In the genomic region with DNA sequence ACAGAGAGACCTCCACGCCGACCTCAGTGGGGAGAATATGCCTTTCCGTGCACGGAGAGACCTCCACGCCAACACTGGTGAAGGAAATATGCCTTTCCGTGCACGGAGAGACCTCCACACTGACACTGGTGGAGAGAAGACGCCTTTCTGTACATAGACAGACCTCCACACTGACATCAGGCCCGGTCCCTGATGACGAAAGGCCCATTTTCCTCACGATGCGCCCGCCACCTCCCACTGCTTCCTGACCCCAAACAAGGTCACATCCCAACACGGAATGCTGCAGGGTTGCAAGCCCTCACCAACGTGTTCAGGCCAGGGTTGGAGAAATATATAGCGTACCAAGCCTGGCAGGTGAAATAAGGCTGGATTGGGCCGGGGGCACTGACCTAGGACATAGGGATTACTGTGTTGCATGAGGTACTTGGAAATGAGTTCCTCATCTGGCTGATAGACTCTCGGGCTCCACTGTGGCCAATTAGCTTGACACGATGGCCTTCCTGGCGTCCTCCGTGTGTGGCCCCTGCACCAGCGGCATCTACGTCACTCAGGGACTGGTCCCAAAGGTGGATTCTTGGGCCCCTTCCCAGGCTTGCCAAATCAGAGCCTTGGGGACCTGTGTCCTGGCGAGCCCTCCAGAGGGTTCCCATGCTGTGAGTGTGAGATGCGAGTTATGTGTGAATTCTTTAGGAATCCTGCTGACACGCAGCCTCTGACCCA, we compare ENCODE assay signal across 18 cellular contexts. TPM values are rescaled to one million over a fixed set of nuclear protein-coding genes. Genes with fewer than 3 reads are reported as not detected.
DNase-seq lines count a peak whose midpoint lies in the region; ATAC-seq, FAIRE-seq and TF ChIP-seq lines count a peak whose summit lies in the region.
"Had no signal": no experiment of that assay in that cellular context is flagged by ENCODE, and none has a peak within 500 bp of the region (broad histone marks: within the 10 kb centered on the region; RNA-seq: fewer than 3 reads in every experiment).

No MANE protein-coding gene starts in this region.

- no peaks in the 10 kb centered on the region for H3K36me3 Mint-ChIP-seq in type B pancreatic cell
- H3K36me3 Mint-ChIP-seq: CD8-positive, alpha-beta T cell had no signal

- no peak overlapping the region for H3K23ac ChIP-seq in IMR-90 (ENCODE audit: low read depth, low read length)
- peak overlapping the region; percentile 55 for H3K23ac ChIP-seq in neuronal stem cell (ENCODE audit: low read depth, low read length, poor library complexity)

- no peaks in the 10 kb centered on the region for H3K79me2 ChIP-seq in K562 (ENCODE audit: control insufficient read depth, insufficient read depth, low read length)

- CTCF ChIA-PET in IMR-90 (lab: Yijun Ruan, JAX): no interaction called here
- CTCF ChIA-PET in K562 (lab: Yijun Ruan, JAX; ENCODE audit: low intra/inter-chr PET ratio): interaction anchor here (1.0 kb wide), 1 partner anchor 34 kb away, joined by 3 read pairs; no protein-coding TSS in a partner anchor

- H4K5ac ChIP-seq in IMR-90 (ENCODE audit: low read depth, low read length): no peak overlapping the region

- no peak for DNase-seq in IMR-90
- no peak for DNase-seq in K562 (ENCODE audit: extremely low read depth in 1 of 4, low spot score in 3 of 4)
- DNase-seq in neuronal stem cell (ENCODE audit: low spot score): no peak
- peak; percentile 22 for DNase-seq in stomach
- DNase-seq in type B pancreatic cell (ENCODE audit: extremely low spot score, unreplicated experiment): no peak
- DNase-seq in DMS53 (lab: John Stamatoyannopoulos, UW): no peak
- DNase-seq: CD8-positive, alpha-beta T cell; DND-41; EL; H7; HFFc6 had no signal

- H3K27me3 Mint-ChIP-seq in type B pancreatic cell: peaks cover 3% of the 10 kb centered on the region

- H3K36me3 ChIP-seq in IMR-90 (ENCODE audit: control insufficient read depth, insufficient read depth, low read length) (no peaks in the 10 kb centered on the region), K562 (ENCODE audit: control insufficient read depth, insufficient read depth, low read length) (no peaks in the 10 kb centered on the region), neuronal stem cell (replicated peaks in 1 of 2; ENCODE audit: control insufficient read depth in 2 of 2, insufficient read depth in 2 of 2, low read length in 2 of 2) (no peaks in the 10 kb centered on the region), stomach (no peaks in the 10 kb centered on the region)
- H3K36me3 ChIP-seq: BLaER1 treated with 17β-estradiol and CSF1 and Interleukin-3, amounts not matched to agents 10 nM and 100 nM had no signal

- H3K27ac Mint-ChIP-seq in type B pancreatic cell: no peak overlapping the region
- H3K27ac Mint-ChIP-seq: B cell; CD8-positive, alpha-beta T cell; GM23338; HFFc6 had no signal

- H2BK120ac ChIP-seq in IMR-90 (ENCODE audit: low read depth, low read length) (no peak overlapping the region), neuronal stem cell (ENCODE audit: low read depth, low read length) (no peak overlapping the region)

- no peak overlapping the region for H2BK20ac ChIP-seq in IMR-90 (ENCODE audit: low read depth, low read length)

- no peak overlapping the region for H3K56ac ChIP-seq in IMR-90 (ENCODE audit: extremely low read depth, insufficient read depth, low read length)

- TF ChIP-seq EP300 in K562 (IDR thresholded peaks at IDR 0.05; ENCODE audit: low read length): no peak
- no peak for TF ChIP-seq EP300 in stomach (IDR thresholded peaks at IDR 0.05)

- no peak for ATAC-seq in IMR-90 (ENCODE audit: low read depth)
- ATAC-seq in K562: no peak
- ATAC-seq: CD8-positive, alpha-beta T cell; GM12878; GM23338; HCT116 had no signal

- H3K4me1 Mint-ChIP-seq in type B pancreatic cell (ENCODE audit: unreplicated experiment): no peaks in the 10 kb centered on the region

- H2AFZ ChIP-seq in IMR-90 (replicated peaks; ENCODE audit: low read length, poor library complexity): peak overlapping the region; percentile 8
- H2AFZ ChIP-seq in K562 (ENCODE audit: low read depth, low read length): no peak overlapping the region
- H2AFZ ChIP-seq in neuronal stem cell (ENCODE audit: low read length): no peak overlapping the region
- H2AFZ ChIP-seq: GM23338 had no signal

- FAIRE-seq in K562 (lab: Jason Lieb, UNC): no peak
- FAIRE-seq: GM12878, GM19239 had no signal

- H3K9ac ChIP-seq in IMR-90 (ENCODE audit: low read depth, low read length) (no peak overlapping the region), K562 (ENCODE audit: insufficient read depth in 1 of 2, low read depth in 2 of 2, low read length in 2 of 2) (peak overlapping the region in 1 of 2 experiments; percentile 72; a peak in 2 of 4 replicates), neuronal stem cell (ENCODE audit: low read depth, low read length, poor library complexity) (no peak overlapping the region)
- H3K9ac ChIP-seq: BLaER1 treated with 17β-estradiol and CSF1 and Interleukin-3, amounts not matched to agents 10 nM and 100 nM had no signal

- in situ Hi-C loops in IMR-90 (cut with MboI; ENCODE audit: low sequenced_read_pairs) (no loop called here), K562 (cut with MboI) (no loop called here)

- TF ChIP-seq RAD21 in IMR-90 (IDR thresholded peaks at IDR 0.05; ENCODE audit: low read length): no peak
- TF ChIP-seq RAD21 in K562 (CRISPR knock-in tag; conservative IDR thresholded peaks at IDR 0.05 in 1 of 2, IDR thresholded peaks at IDR 0.05 in 1 of 2): no peak

- dilution Hi-C loops in IMR-90 (cut with HindIII; ENCODE audit: low sequenced_read_pairs, unreplicated experiment): no loop called here

- H4K20me1 ChIP-seq in IMR-90 (ENCODE audit: insufficient read depth, low read length) (no peaks in the 10 kb centered on the region), K562 (replicated peaks; ENCODE audit: control insufficient read depth, insufficient read depth, low read length) (peaks cover 5% of the 10 kb centered on the region; the same call in 1 of the 2 replicates)

- H3K9me3 Mint-ChIP-seq in type B pancreatic cell: peaks cover 2% of the 10 kb centered on the region
- H3K9me3 Mint-ChIP-seq: CD8-positive, alpha-beta T cell had no signal

- TF ChIP-seq POLR2A in IMR-90 (IDR thresholded peaks at IDR 0.05; ENCODE audit: low read depth, low read length) (no peak), K562 (conservative IDR thresholded peaks at IDR 0.05) (no peak), stomach (IDR thresholded peaks at IDR 0.05) (no peak)

- no peak overlapping the region for H4K8ac ChIP-seq in IMR-90 (ENCODE audit: low read depth in 2 of 2, low read length in 2 of 2)
- no peak overlapping the region for H4K8ac ChIP-seq in neuronal stem cell (ENCODE audit: low read depth, low read length)

- WGBS in IMR-90 (ENCODE audit: extremely low coverage in 2 of 2, insufficient read length in 1 of 2), 2 experiments: 80% methylated on average over 12 of the region's 26 CpGs; no CpG with 5 or more reads in 1 of the 2 experiments
- 43% methylated on average over 25 of the region's 26 CpGs for WGBS in K562 (ENCODE audit: insufficient coverage, low coverage, missing lambda C conversion rate)
- no CpG with 5 or more reads among the region's 26 CpGs for WGBS in neuronal stem cell (ENCODE audit: extremely low coverage in 2 of 2, insufficient read length in 2 of 2, insufficient replicate concordance in 1 of 2), 2 donors
- 80 to 88% (median 83%) methylated on average over 26 of the region's 26 CpGs for WGBS in stomach, 5 donors

- H3K4me3 ChIP-seq in IMR-90 (ENCODE audit: insufficient read depth, low read depth, low read length): no peak overlapping the region
- no peak overlapping the region for H3K4me3 ChIP-seq in K562
- H3K4me3 ChIP-seq in neuronal stem cell (ENCODE audit: low read length in 2 of 2): no peak overlapping the region
- H3K4me3 ChIP-seq in stomach: no peak overlapping the region
- H3K4me3 ChIP-seq: BLaER1 treated with 17β-estradiol and CSF1 and Interleukin-3, amounts not matched to agents 10 nM and 100 nM; GM12878; GM23338 had no signal

- no peak overlapping the region for H2AK5ac ChIP-seq in IMR-90 (ENCODE audit: low read depth, low read length)
- H2AK5ac ChIP-seq in neuronal stem cell (ENCODE audit: low read depth, low read length): no peak overlapping the region

- intact Hi-C loops in IMR-90 (cut with micrococcal nuclease) (loop anchor here (1.0 kb wide), 1 partner anchor 12 kb away; no protein-coding TSS in a partner anchor), K562 (cut with micrococcal nuclease) (loop anchor here (10.0 kb wide), 1 partner anchor 790 kb away; no protein-coding TSS in a partner anchor), stomach (cut with DNase I; ENCODE audit: low total_unique reads) (no loop called here)

- no peaks in the 10 kb centered on the region for H3K79me1 ChIP-seq in IMR-90 (ENCODE audit: low read depth in 1 of 2, low read length in 2 of 2)
- H3K79me1 ChIP-seq in neuronal stem cell (ENCODE audit: low read depth, low read length): peaks cover 4% of the 10 kb centered on the region

- H2BK5ac ChIP-seq in IMR-90 (ENCODE audit: low read depth, low read length, poor library complexity, severe bottlenecking) (no peak overlapping the region), neuronal stem cell (ENCODE audit: low read length) (no peak overlapping the region)

- no peak overlapping the region for H2BK15ac ChIP-seq in IMR-90 (ENCODE audit: low read depth, low read length)
- H2BK15ac ChIP-seq in neuronal stem cell (ENCODE audit: low read length): no peak overlapping the region

- H3K9me1 ChIP-seq in IMR-90 (ENCODE audit: insufficient read depth, low read length) (no peaks in the 10 kb centered on the region), K562 (ENCODE audit: control insufficient read depth, insufficient read depth, low read length) (no peaks in the 10 kb centered on the region)

- no peak overlapping the region for H3K14ac ChIP-seq in IMR-90 (replicated peaks; ENCODE audit: low read depth, low read length)
- no peak overlapping the region for H3K14ac ChIP-seq in neuronal stem cell (ENCODE audit: low read length)

- TF ChIP-seq CTCF in IMR-90 (conservative IDR thresholded peaks at IDR 0.05; ENCODE audit: low read depth, low read length) (no peak), K562 (IDR thresholded peaks at IDR 0.05 in 2 of 3, conservative IDR thresholded peaks at IDR 0.05 in 1 of 3; ENCODE audit: insufficient read depth in 2 of 3, low read depth in 1 of 3, low read length in 3 of 3) (no peak), stomach (IDR thresholded peaks at IDR 0.05) (no peak), type B pancreatic cell (conservative IDR thresholded peaks at IDR 0.05) (no peak)

- BruUV-seq in IMR-90 (replicated peaks; lab: Mats Ljungman, UMichigan) (no TSS peak), K562 (replicated peaks; lab: Mats Ljungman, UMichigan) (no TSS peak)

- H3K4me1 ChIP-seq in IMR-90 (ENCODE audit: control insufficient read depth, insufficient read depth, low read length) (peaks cover 5% of the 10 kb centered on the region; the same call in 1 of the 2 replicates), K562 (replicated peaks in 1 of 2; ENCODE audit: control insufficient read depth in 2 of 2, insufficient read depth in 2 of 2, low read length in 2 of 2) (peaks cover 29 to 44% of the 10 kb centered on the region in 2 experiments), neuronal stem cell (ENCODE audit: control insufficient read depth in 2 of 2, insufficient read depth in 1 of 2, low read depth in 1 of 2, low read length in 2 of 2) (no peaks in the 10 kb centered on the region), stomach (peaks cover 0 to 16% (median 9%) of the 10 kb centered on the region in 4 donors)

- H3K9me3 ChIP-seq in IMR-90 (ENCODE audit: control insufficient read depth, insufficient read depth, low read length) (peaks cover 8% of the 10 kb centered on the region), K562 (replicated peaks; ENCODE audit: control insufficient read depth, insufficient read depth, low read depth, low read length) (no peaks in the 10 kb centered on the region), neuronal stem cell (replicated peaks in 1 of 2; ENCODE audit: control insufficient read depth in 2 of 2, insufficient read depth in 1 of 2, low read depth in 1 of 2, low read length in 2 of 2) (no peaks in the 10 kb centered on the region), stomach (peaks cover 0 to 1% (median under 1%) of the 10 kb centered on the region in 4 donors)

- H3K27me3 ChIP-seq in IMR-90 (ENCODE audit: control insufficient read depth, insufficient read depth, low read length): peaks cover 20% of the 10 kb centered on the region
- peaks cover under 1 to 5% of the 10 kb centered on the region in 2 experiments; a peak in 1 of 5 replicates for H3K27me3 ChIP-seq in K562 (ENCODE audit: control insufficient read depth in 2 of 2, insufficient read depth in 2 of 2, low read length in 2 of 2)
- H3K27me3 ChIP-seq in neuronal stem cell (ENCODE audit: control insufficient read depth in 3 of 3, insufficient read depth in 3 of 3, low read depth in 1 of 3, low read length in 3 of 3): no peaks in the 10 kb centered on the region
- peaks cover 0 to 20% (median 0%) of the 10 kb centered on the region in 3 donors for H3K27me3 ChIP-seq in stomach
- H3K27me3 ChIP-seq: BLaER1 treated with 17β-estradiol and CSF1 and Interleukin-3, amounts not matched to agents 10 nM and 100 nM had no signal

- H4K91ac ChIP-seq in IMR-90 (ENCODE audit: insufficient read depth, low read depth, low read length): no peak overlapping the region
- no peak overlapping the region for H4K91ac ChIP-seq in neuronal stem cell (ENCODE audit: low read depth, low read length, poor library complexity)

- no peak overlapping the region for H3K4me2 ChIP-seq in IMR-90 (ENCODE audit: low read depth, low read length)
- H3K4me2 ChIP-seq in K562 (ENCODE audit: insufficient read depth, low read length): no peak overlapping the region; the same call in 1 of the 2 replicates
- H3K4me2 ChIP-seq in neuronal stem cell (ENCODE audit: insufficient read depth, low read length, poor library complexity, severe bottlenecking): no peak overlapping the region
- H3K4me2 ChIP-seq: BLaER1 treated with 17β-estradiol and CSF1 and Interleukin-3, amounts not matched to agents 10 nM and 100 nM; GM23338 had no signal

- POLR2A ChIA-PET in IMR-90 (lab: Charles Lee; ENCODE audit: unreplicated experiment) (no interaction called here), K562 (lab: Yijun Ruan, JAX) (interaction anchor here (1.1 kb wide), 1 partner anchor 14 kb away, joined by 5 read pairs; no protein-coding TSS in a partner anchor)

- H3K4ac ChIP-seq in IMR-90 (ENCODE audit: low read depth, low read length) (no peak overlapping the region), neuronal stem cell (ENCODE audit: low read length) (peak overlapping the region; percentile 37)

- H2BK12ac ChIP-seq in neuronal stem cell (ENCODE audit: low read length): no peak overlapping the region

- no peak overlapping the region for H3K27ac ChIP-seq in IMR-90 (ENCODE audit: insufficient read depth, low read length)
- no peak overlapping the region for H3K27ac ChIP-seq in K562 (ENCODE audit: extremely low read depth, low read depth, low read length)
- H3K27ac ChIP-seq in neuronal stem cell (replicated peaks; ENCODE audit: low read length): no peak overlapping the region
- no peak overlapping the region for H3K27ac ChIP-seq in stomach
- H3K27ac ChIP-seq: BLaER1 treated with 17β-estradiol and CSF1 and Interleukin-3, amounts not matched to agents 10 nM and 100 nM; HL-60 had no signal

- no peak overlapping the region for H2AK9ac ChIP-seq in IMR-90 (replicated peaks; ENCODE audit: low read depth, low read length, poor library complexity)

- H3K18ac ChIP-seq in IMR-90 (ENCODE audit: low read depth, low read length) (no peak overlapping the region), neuronal stem cell (ENCODE audit: low read length) (no peak overlapping the region)

- no peak overlapping the region for H3K4me3 Mint-ChIP-seq in type B pancreatic cell
- H3K4me3 Mint-ChIP-seq: B cell; CD8-positive, alpha-beta T cell; GM23338; HFFc6 had no signal

RNA-seq across cellular contexts. Expression of a gene that starts 16.5 kb away (rescaled TPM):
- total RNA-seq in IMR-90 (2012; rRNA removed) (64.9 and 103 TPM in 2 replicates), K562 (2014; rRNA removed) (95.2 and 118 TPM in 2 replicates), K562 (2014; rRNA removed; fragmentation: Illumina TruSeq; extraction: Trizol) (101 TPM in 2 replicates), K562 (2015; rRNA removed; fragmentation: Illumina TruSeq; extraction: Trizol) (111 and 113 TPM in 2 replicates), K562 (2021) (120 TPM in 2 replicates), stomach (10 to 100 TPM; 29.5 to 80.1 (median 42.0) TPM), type B pancreatic cell (ENCODE audit: low replicate concordance) (61.0 and 81.2 TPM in 2 replicates)
- polyA plus RNA-seq in IMR-90 (2012; rRNA removed) (101 and 104 TPM in 2 replicates), K562 (2011; rRNA removed) (110 and 128 TPM in 2 replicates), K562 (2014; fragmentation: Illumina TruSeq; extraction: Trizol) (142 and 144 TPM in 2 replicates), K562 (2014; fragmentation: Nextera tagmentation; extraction: Ambion mirVana) (10 to 100 TPM; 13.9 to 21.6 TPM), K562 (2014; rRNA removed) (143 and 146 TPM in 2 replicates), stomach (10 to 100 TPM; 36.4 to 95.9 (median 78.1) TPM)
- 73.7 and 82.6 TPM in 2 replicates for polyA plus RNA-seq in IMR-90 (2012; cell fraction: cytosol; rRNA removed)
- 23.5 and 36.3 TPM in 2 replicates for polyA plus RNA-seq in IMR-90 (2012; cell fraction: nucleus; rRNA removed; ENCODE audit: low replicate concordance)
- 32.4 and 33.2 TPM in 2 replicates for total RNA-seq in K562 (2011; cell fraction: chromatin; rRNA removed; ENCODE audit: low replicate concordance)
- total RNA-seq in K562 (2011; cell fraction: nucleolus; rRNA removed): 27.5 and 32.6 TPM in 2 replicates
- 42.5 and 55.7 TPM in 2 replicates for total RNA-seq in K562 (2011; cell fraction: nucleoplasm; rRNA removed)
- polyA plus RNA-seq in K562 (2011; cell fraction: cytosol; rRNA removed): 132 and 183 TPM in 2 replicates
- 41.4 and 52.1 TPM in 2 replicates for polyA plus RNA-seq in K562 (2011; cell fraction: nucleus; rRNA removed)
- 95.3 and 142 TPM in 2 replicates for polyA plus RNA-seq in K562 (2012)
- polyA minus RNA-seq in K562 (2011; rRNA and poly(A)+ RNA removed): 105 and 120 TPM in 2 replicates
- polyA minus RNA-seq in K562 (2011; cell fraction: cytosol; rRNA and poly(A)+ RNA removed): 70.3 and 71.5 TPM in 2 replicates
- 18.8 and 32.3 TPM in 2 replicates for polyA minus RNA-seq in K562 (2011; cell fraction: nucleus; rRNA and poly(A)+ RNA removed)
- polyA plus RNA-seq in neuronal stem cell (2013, experiment 1 of 2): 216 TPM
- polyA plus RNA-seq in neuronal stem cell (2013, experiment 2 of 2): 212 TPM

RNA-seq across cellular contexts. Expression of a gene that starts 32.8 kb away (rescaled TPM):
- total RNA-seq in IMR-90 (2012; rRNA removed) (65.4 and 75.8 TPM in 2 replicates), K562 (2014; rRNA removed) (122 and 148 TPM in 2 replicates), K562 (2014; rRNA removed; fragmentation: Illumina TruSeq; extraction: Trizol) (109 and 112 TPM in 2 replicates), K562 (2015; rRNA removed; fragmentation: Illumina TruSeq; extraction: Trizol) (99.0 and 112 TPM in 2 replicates), K562 (2021) (131 and 140 TPM in 2 replicates), stomach (100 to 1,000 TPM in 1 of 5 donors, 10 to 100 TPM in 4; 56.5 to 116 (median 78.2) TPM), type B pancreatic cell (ENCODE audit: low replicate concordance) (75.6 and 92.4 TPM in 2 replicates)
- polyA plus RNA-seq in IMR-90 (2012; rRNA removed) (81.9 and 91.7 TPM in 2 replicates), K562 (2011; rRNA removed) (210 and 225 TPM in 2 replicates), K562 (2014; fragmentation: Illumina TruSeq; extraction: Trizol) (198 and 202 TPM in 2 replicates), K562 (2014; fragmentation: Nextera tagmentation; extraction: Ambion mirVana) (10 to 100 TPM; 47.5 to 74.3 TPM), K562 (2014; rRNA removed) (200 and 297 TPM in 2 replicates), stomach (10 to 100 TPM; 30.6 to 33.7 (median 32.7) TPM)
- polyA plus RNA-seq in IMR-90 (2012; cell fraction: cytosol; rRNA removed): 51.8 and 81.4 TPM in 2 replicates
- 112 and 205 TPM in 2 replicates for polyA plus RNA-seq in IMR-90 (2012; cell fraction: nucleus; rRNA removed; ENCODE audit: low replicate concordance)
- total RNA-seq in K562 (2011; cell fraction: chromatin; rRNA removed; ENCODE audit: low replicate concordance): 217 and 395 TPM in 2 replicates
- total RNA-seq in K562 (2011; cell fraction: nucleolus; rRNA removed): 127 and 140 TPM in 2 replicates
- total RNA-seq in K562 (2011; cell fraction: nucleoplasm; rRNA removed): 222 and 291 TPM in 2 replicates
- polyA plus RNA-seq in K562 (2011; cell fraction: cytosol; rRNA removed): 249 and 260 TPM in 2 replicates
- polyA plus RNA-seq in K562 (2011; cell fraction: nucleus; rRNA removed): 234 and 303 TPM in 2 replicates
- polyA plus RNA-seq in K562 (2012): 119 and 202 TPM in 2 replicates
- 146 and 179 TPM in 2 replicates for polyA minus RNA-seq in K562 (2011; rRNA and poly(A)+ RNA removed)
- polyA minus RNA-seq in K562 (2011; cell fraction: cytosol; rRNA and poly(A)+ RNA removed): 83.5 and 87.6 TPM in 2 replicates
- polyA minus RNA-seq in K562 (2011; cell fraction: nucleus; rRNA and poly(A)+ RNA removed): 115 and 148 TPM in 2 replicates
- polyA plus RNA-seq in neuronal stem cell (2013, experiment 1 of 2): 48.4 TPM
- polyA plus RNA-seq in neuronal stem cell (2013, experiment 2 of 2): 50.1 TPM

RNA-seq across cellular contexts. Expression of a gene that starts 39.1 kb away (rescaled TPM):
- total RNA-seq in IMR-90 (2012; rRNA removed) (194 and 230 TPM in 2 replicates), K562 (2014; rRNA removed) (85.4 and 97.6 TPM in 2 replicates), K562 (2014; rRNA removed; fragmentation: Illumina TruSeq; extraction: Trizol) (65.7 and 66.2 TPM in 2 replicates), K562 (2015; rRNA removed; fragmentation: Illumina TruSeq; extraction: Trizol) (92.9 and 98.7 TPM in 2 replicates), K562 (2021) (99.3 and 99.5 TPM in 2 replicates), stomach (100 to 1,000 TPM in 4 of 5 donors, 10 to 100 TPM in 1; 85.7 to 253 (median 164) TPM), type B pancreatic cell (ENCODE audit: low replicate concordance) (168 and 195 TPM in 2 replicates)
- polyA plus RNA-seq in IMR-90 (2012; rRNA removed) (156 and 167 TPM in 2 replicates), K562 (2011; rRNA removed) (92.4 and 138 TPM in 2 replicates), K562 (2014; fragmentation: Illumina TruSeq; extraction: Trizol) (77.0 and 77.8 TPM in 2 replicates), K562 (2014; fragmentation: Nextera tagmentation; extraction: Ambion mirVana) (1 to 10 TPM; 5.0 to 9.2 TPM), K562 (2014; rRNA removed) (82.4 and 86.9 TPM in 2 replicates), stomach (10 to 100 TPM; 61.3 to 96.3 (median 75.8) TPM)
- polyA plus RNA-seq in IMR-90 (2012; cell fraction: cytosol; rRNA removed): 112 and 137 TPM in 2 replicates
- polyA plus RNA-seq in IMR-90 (2012; cell fraction: nucleus; rRNA removed; ENCODE audit: low replicate concordance): 67.9 and 125 TPM in 2 replicates
- 109 and 139 TPM in 2 replicates for total RNA-seq in K562 (2011; cell fraction: chromatin; rRNA removed; ENCODE audit: low replicate concordance)
- total RNA-seq in K562 (2011; cell fraction: nucleolus; rRNA removed): 131 and 151 TPM in 2 replicates
- total RNA-seq in K562 (2011; cell fraction: nucleoplasm; rRNA removed): 146 and 174 TPM in 2 replicates
- 79.9 and 115 TPM in 2 replicates for polyA plus RNA-seq in K562 (2011; cell fraction: cytosol; rRNA removed)
- polyA plus RNA-seq in K562 (2011; cell fraction: nucleus; rRNA removed): 69.1 and 123 TPM in 2 replicates
- 77.4 and 167 TPM in 2 replicates for polyA plus RNA-seq in K562 (2012)
- polyA minus RNA-seq in K562 (2011; rRNA and poly(A)+ RNA removed): 54.1 and 70.2 TPM in 2 replicates
- 69.1 and 114 TPM in 2 replicates for polyA minus RNA-seq in K562 (2011; cell fraction: cytosol; rRNA and poly(A)+ RNA removed)
- polyA minus RNA-seq in K562 (2011; cell fraction: nucleus; rRNA and poly(A)+ RNA removed): 17.4 and 40.2 TPM in 2 replicates
- polyA plus RNA-seq in neuronal stem cell (2013, experiment 1 of 2): 134 TPM
- polyA plus RNA-seq in neuronal stem cell (2013, experiment 2 of 2): 131 TPM
